In the genomic region with DNA sequence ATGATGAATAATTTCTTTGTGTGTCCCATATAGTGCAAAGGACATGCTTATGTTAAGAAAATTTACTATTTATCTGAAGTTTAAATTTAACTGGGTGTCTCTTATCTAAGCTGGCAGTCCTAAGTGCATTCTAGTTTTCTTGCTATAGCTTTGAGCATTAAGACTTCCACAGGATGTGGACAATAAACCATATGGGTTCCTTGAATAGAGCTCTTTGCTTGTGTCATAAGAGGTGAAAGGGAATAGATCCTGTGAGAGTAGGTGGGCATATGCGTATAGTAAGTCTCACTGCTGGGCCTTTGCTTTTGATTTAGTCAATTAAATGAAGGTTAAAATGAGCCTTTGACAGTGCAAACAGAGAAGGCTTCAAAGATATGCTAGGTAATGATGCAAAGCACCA, we compare ENCODE assay signal across 1 cellular context.
TF ChIP-seq lines count a peak whose summit lies in the region.

No MANE protein-coding gene starts in this region.

TF ChIP-seq in GM23338, 12 proteins besides CTCF, POLR2A, EP300 and RAD21 (continued from another document):
- TF ChIP-seq, protein P1, sequence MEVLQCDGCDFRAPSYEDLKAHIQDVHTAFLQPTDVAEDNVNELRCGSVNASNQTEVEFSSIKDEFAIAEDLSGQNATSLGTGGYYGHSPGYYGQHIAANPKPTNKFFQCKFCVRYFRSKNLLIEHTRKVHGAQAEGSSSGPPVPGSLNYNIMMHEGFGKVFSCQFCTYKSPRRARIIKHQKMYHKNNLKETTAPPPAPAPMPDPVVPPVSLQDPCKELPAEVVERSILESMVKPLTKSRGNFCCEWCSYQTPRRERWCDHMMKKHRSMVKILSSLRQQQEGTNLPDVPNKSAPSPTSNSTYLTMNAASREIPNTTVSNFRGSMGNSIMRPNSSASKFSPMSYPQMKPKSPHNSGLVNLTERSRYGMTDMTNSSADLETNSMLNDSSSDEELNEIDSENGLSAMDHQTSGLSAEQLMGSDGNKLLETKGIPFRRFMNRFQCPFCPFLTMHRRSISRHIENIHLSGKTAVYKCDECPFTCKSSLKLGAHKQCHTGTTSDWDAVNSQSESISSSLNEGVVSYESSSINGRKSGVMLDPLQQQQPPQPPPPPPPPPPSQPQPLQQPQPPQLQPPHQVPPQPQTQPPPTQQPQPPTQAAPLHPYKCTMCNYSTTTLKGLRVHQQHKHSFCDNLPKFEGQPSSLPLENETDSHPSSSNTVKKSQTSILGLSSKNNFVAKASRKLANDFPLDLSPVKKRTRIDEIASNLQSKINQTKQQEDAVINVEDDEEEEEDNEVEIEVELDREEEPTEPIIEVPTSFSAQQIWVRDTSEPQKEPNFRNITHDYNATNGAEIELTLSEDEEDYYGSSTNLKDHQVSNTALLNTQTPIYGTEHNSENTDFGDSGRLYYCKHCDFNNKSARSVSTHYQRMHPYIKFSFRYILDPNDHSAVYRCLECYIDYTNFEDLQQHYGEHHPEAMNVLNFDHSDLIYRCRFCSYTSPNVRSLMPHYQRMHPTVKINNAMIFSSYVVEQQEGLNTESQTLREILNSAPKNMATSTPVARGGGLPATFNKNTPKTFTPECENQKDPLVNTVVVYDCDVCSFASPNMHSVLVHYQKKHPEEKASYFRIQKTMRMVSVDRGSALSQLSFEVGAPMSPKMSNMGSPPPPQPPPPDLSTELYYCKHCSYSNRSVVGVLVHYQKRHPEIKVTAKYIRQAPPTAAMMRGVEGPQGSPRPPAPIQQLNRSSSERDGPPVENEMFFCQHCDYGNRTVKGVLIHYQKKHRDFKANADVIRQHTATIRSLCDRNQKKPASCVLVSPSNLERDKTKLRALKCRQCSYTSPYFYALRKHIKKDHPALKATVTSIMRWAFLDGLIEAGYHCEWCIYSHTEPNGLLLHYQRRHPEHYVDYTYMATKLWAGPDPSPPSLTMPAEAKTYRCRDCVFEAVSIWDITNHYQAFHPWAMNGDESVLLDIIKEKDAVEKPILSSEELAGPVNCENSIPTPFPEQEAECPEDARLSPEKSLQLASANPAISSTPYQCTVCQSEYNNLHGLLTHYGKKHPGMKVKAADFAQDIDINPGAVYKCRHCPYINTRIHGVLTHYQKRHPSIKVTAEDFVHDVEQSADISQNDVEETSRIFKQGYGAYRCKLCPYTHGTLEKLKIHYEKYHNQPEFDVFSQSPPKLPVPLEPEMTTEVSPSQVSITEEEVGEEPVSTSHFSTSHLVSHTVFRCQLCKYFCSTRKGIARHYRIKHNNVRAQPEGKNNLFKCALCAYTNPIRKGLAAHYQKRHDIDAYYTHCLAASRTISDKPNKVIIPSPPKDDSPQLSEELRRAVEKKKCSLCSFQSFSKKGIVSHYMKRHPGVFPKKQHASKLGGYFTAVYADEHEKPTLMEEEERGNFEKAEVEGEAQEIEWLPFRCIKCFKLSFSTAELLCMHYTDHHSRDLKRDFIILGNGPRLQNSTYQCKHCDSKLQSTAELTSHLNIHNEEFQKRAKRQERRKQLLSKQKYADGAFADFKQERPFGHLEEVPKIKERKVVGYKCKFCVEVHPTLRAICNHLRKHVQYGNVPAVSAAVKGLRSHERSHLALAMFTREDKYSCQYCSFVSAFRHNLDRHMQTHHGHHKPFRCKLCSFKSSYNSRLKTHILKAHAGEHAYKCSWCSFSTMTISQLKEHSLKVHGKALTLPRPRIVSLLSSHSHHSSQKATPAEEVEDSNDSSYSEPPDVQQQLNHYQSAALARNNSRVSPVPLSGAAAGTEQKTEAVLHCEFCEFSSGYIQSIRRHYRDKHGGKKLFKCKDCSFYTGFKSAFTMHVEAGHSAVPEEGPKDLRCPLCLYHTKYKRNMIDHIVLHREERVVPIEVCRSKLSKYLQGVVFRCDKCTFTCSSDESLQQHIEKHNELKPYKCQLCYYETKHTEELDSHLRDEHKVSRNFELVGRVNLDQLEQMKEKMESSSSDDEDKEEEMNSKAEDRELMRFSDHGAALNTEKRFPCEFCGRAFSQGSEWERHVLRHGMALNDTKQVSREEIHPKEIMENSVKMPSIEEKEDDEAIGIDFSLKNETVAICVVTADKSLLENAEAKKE (CRISPR knock-in tag; IDR thresholded peaks at IDR 0.05), result no peak
- no peak for TF ChIP-seq EZH2 (IDR thresholded peaks at IDR 0.05; ENCODE audit: low read depth, unreplicated experiment)
TF ChIP-seq in GM23338: peak in this region for 0.
